In the genomic region with DNA sequence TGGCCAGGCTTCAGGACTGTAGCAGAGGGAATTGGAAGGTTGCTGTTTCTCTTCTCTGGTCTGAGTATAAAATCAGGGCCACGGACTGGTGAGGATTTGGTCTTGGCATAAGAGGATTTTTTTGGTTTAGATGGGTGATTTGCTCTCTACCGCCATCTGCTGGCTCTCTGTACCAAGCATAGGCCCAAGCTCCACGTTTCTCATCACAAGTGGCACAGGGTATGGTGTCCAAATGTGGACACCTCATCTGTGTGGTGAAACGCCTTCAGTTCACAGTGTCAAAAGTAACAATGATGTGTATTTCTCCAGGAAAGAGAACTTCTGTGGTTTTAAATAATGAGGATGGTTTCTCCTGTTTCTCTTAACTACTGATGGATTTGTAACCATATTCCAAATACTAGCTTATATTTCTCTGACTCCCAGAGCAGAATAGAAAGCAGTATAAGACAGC, we compare ENCODE assay signal across 8 cellular contexts.
A peak's percentile ranks its signal among the peaks of the same experiment; 100 is the strongest.
DNase-seq lines count a peak whose midpoint lies in the region; ATAC-seq and TF ChIP-seq lines count a peak whose summit lies in the region.

No MANE protein-coding gene starts in this region.

- no peaks in the 10 kb centered on the region for H3K79me2 ChIP-seq in DND-41 (ENCODE audit: insufficient read depth, low read length)
- no peaks in the 10 kb centered on the region for H3K79me2 ChIP-seq in Loucy (ENCODE audit: insufficient read depth, low read length)
- no peaks in the 10 kb centered on the region for H3K79me2 ChIP-seq in SU-DHL-6 (ENCODE audit: insufficient read depth, low read length)

- no peak overlapping the region for H3K4me2 ChIP-seq in DND-41 (ENCODE audit: insufficient read depth, low read length)
- no peak overlapping the region for H3K4me2 ChIP-seq in Loucy (ENCODE audit: low read depth, low read length, poor library complexity, severe bottlenecking)
- H3K4me2 ChIP-seq in SU-DHL-6 (ENCODE audit: low read depth, low read length, poor library complexity, severe bottlenecking) = no peak overlapping the region

- no peak overlapping the region for H2AFZ ChIP-seq in DND-41 (ENCODE audit: low read depth, low read length)
- no peak overlapping the region for H2AFZ ChIP-seq in Loucy (ENCODE audit: low read length)
- H2AFZ ChIP-seq in SU-DHL-6 (ENCODE audit: low read depth, low read length, severe bottlenecking) = no peak overlapping the region

- H3K4me3 ChIP-seq in DND-41 (ENCODE audit: low read depth in 1 of 2, low read length in 2 of 2) (no peak overlapping the region), Loucy (ENCODE audit: low read length, poor library complexity, severe bottlenecking) (no peak overlapping the region), SU-DHL-6 (ENCODE audit: insufficient read depth, low read length, poor library complexity, severe bottlenecking) (no peak overlapping the region), adipocyte (ENCODE audit: low read length) (no peak overlapping the region), left ventricle myocardium inferior (no peak overlapping the region), retinal pigment epithelial cell (ENCODE audit: low read length) (no peak overlapping the region)

- H3K36me3 ChIP-seq in DND-41 (ENCODE audit: insufficient read depth, low read length) (no peaks in the 10 kb centered on the region), Loucy (ENCODE audit: insufficient read depth, low read length) (no peaks in the 10 kb centered on the region), SU-DHL-6 (ENCODE audit: low read length) (no peaks in the 10 kb centered on the region), adipocyte (ENCODE audit: control insufficient read depth, insufficient read depth, low read length, severe bottlenecking) (no peaks in the 10 kb centered on the region), left ventricle myocardium inferior (no peaks in the 10 kb centered on the region)

- H3K27ac ChIP-seq in DND-41 (ENCODE audit: low read length) (no peak overlapping the region), SU-DHL-6 (ENCODE audit: low read depth, low read length) (no peak overlapping the region), left ventricle myocardium inferior (replicated peaks) (no peak overlapping the region)

- H3K9ac ChIP-seq in DND-41 (ENCODE audit: low read depth, low read length) (no peak overlapping the region), Loucy (ENCODE audit: low read depth, low read length, poor library complexity, severe bottlenecking) (no peak overlapping the region), SU-DHL-6 (ENCODE audit: low read length) (no peak overlapping the region), adipocyte (ENCODE audit: low read length) (peak overlapping the region; percentile 40)

- ATAC-seq in DND-41 (ENCODE audit: insufficient read depth, low read depth) (peak; percentile 96), GM21619 (IDR thresholded peaks at IDR 0.05; ENCODE audit: unreplicated experiment) (peak; percentile 82), GM21381 (IDR thresholded peaks at IDR 0.05; ENCODE audit: unreplicated experiment) (no peak)

- H3K9me3 ChIP-seq in DND-41 (ENCODE audit: insufficient read depth, low read length, severe bottlenecking) (no peaks in the 10 kb centered on the region), Loucy (ENCODE audit: insufficient read depth, low read depth, low read length) (no peaks in the 10 kb centered on the region), SU-DHL-6 (ENCODE audit: insufficient read depth, low read length) (no peaks in the 10 kb centered on the region), adipocyte (ENCODE audit: control insufficient read depth, low read length) (no peaks in the 10 kb centered on the region), left ventricle myocardium inferior (replicated peaks) (no peaks in the 10 kb centered on the region)

- H3F3A ChIP-seq in Loucy (ENCODE audit: low read depth) (no peaks in the 10 kb centered on the region), SU-DHL-6 (ENCODE audit: insufficient read depth) (no peaks in the 10 kb centered on the region; the same call in 1 of the 2 replicates)

- H3K9me2 ChIP-seq in Loucy (replicated peaks; ENCODE audit: low read depth, low read length) = no peaks in the 10 kb centered on the region
- no peaks in the 10 kb centered on the region for H3K9me2 ChIP-seq in SU-DHL-6 (replicated peaks; ENCODE audit: insufficient read depth, low read length)

- intact Hi-C loops in left ventricle myocardium inferior (cut with micrococcal nuclease) = loop anchor here (10.0 kb wide), 1 partner anchor 734 kb away; no protein-coding TSS in a partner anchor

- H4K20me1 ChIP-seq in DND-41 (ENCODE audit: insufficient read depth, low read length) (no peaks in the 10 kb centered on the region), Loucy (ENCODE audit: insufficient read depth, low read length, poor library complexity, severe bottlenecking) (no peaks in the 10 kb centered on the region), SU-DHL-6 (ENCODE audit: low read depth, low read length) (no peaks in the 10 kb centered on the region)

- TF ChIP-seq CTCF in DND-41 (IDR thresholded peaks at IDR 0.05; ENCODE audit: borderline replicate concordance, extremely low read depth, low read length, poor library complexity, severe bottlenecking) (peak; percentile 94), Loucy (conservative IDR thresholded peaks at IDR 0.05; ENCODE audit: low read length) (peak; percentile 96), SU-DHL-6 (IDR thresholded peaks at IDR 0.05; ENCODE audit: insufficient read depth, low read length, poor library complexity, severe bottlenecking) (peak; percentile 94), left ventricle myocardium inferior (IDR thresholded peaks at IDR 0.05; ENCODE audit: borderline replicate concordance) (peak; percentile 95), retinal pigment epithelial cell (conservative IDR thresholded peaks at IDR 0.05; ENCODE audit: low read depth, low read length) (peak; percentile 91)

- DNase-seq in DND-41 (peak; percentile 69), adipocyte (ENCODE audit: low read depth) (peak; percentile 85), left ventricle myocardium inferior (peak; percentile 44), retinal pigment epithelial cell (ENCODE audit: low read depth) (no peak)

- H3K4me1 ChIP-seq in DND-41 (ENCODE audit: insufficient read depth, low read length) = no peaks in the 10 kb centered on the region
- no peaks in the 10 kb centered on the region for H3K4me1 ChIP-seq in Loucy (ENCODE audit: insufficient read depth, low read length, poor library complexity, severe bottlenecking)
- H3K4me1 ChIP-seq in adipocyte (ENCODE audit: control insufficient read depth, insufficient read depth, low read length) = peaks cover 20% of the 10 kb centered on the region
- peaks cover 3% of the 10 kb centered on the region for H3K4me1 ChIP-seq in left ventricle myocardium inferior

- H3K27me3 ChIP-seq in DND-41 (ENCODE audit: insufficient read depth, low read length, poor library complexity) (no peaks in the 10 kb centered on the region), Loucy (ENCODE audit: insufficient read depth, low read length, poor library complexity, severe bottlenecking) (no peaks in the 10 kb centered on the region), SU-DHL-6 (ENCODE audit: low read length) (no peaks in the 10 kb centered on the region), adipocyte (replicated peaks; ENCODE audit: control insufficient read depth, insufficient read depth, low read length) (no peaks in the 10 kb centered on the region), left ventricle myocardium inferior (ENCODE audit: low read depth) (peaks cover 11% of the 10 kb centered on the region)
